In the genomic region with DNA sequence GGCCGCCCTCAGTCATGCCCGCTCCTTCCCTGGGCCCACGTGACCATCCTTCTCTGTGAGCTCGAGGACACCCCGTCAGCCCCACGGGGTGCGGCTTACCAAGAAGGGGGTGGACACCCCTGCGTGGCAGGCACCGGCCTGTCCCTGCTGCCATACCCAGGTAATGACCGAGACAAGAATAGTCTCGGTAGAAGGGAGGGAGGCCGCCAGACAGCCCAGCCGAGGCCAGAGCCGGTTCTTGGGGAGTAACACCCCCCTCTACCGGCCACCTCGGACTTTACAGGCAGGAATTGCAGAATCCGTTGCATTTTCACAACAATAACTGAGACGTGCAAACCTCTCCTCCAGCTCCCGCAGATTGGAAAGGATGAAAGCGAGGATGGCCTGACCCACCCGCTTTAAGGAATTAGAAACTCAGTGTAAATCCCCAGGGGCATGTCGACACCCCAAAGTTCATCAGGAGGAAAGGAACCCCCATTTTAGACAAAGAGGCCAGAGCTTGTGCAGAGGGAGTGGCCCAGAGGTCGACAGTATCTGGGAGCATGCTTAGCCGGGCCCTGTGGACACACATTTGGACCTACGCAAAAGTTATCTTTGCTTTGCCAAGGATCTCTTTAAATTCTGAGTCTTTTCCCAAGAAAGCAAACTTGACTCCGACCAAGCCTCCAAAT, we compare ENCODE assay signal across 8 cellular contexts.
DNase-seq lines count a peak whose midpoint lies in the region; ATAC-seq and TF ChIP-seq lines count a peak whose summit lies in the region.

No MANE protein-coding gene starts in this region.

- H3K9me3 ChIP-seq in adrenal gland (replicated peaks in 1 of 3): no peaks in the 10 kb centered on the region

- H3K4me1 ChIP-seq in adrenal gland (replicated peaks in 1 of 2): no peaks in the 10 kb centered on the region

- H3K4me3 ChIP-seq in HFF-Myc (replicated peaks; ENCODE audit: low read depth, low read length) (no peak overlapping the region), adrenal gland (no peak overlapping the region)

- no peaks in the 10 kb centered on the region for H3K36me3 ChIP-seq in adrenal gland (replicated peaks in 1 of 2)

- intact Hi-C loops in adrenal gland (cut with DNase I): loop anchor here (5.0 to 10.0 kb wide), 3 partner anchors 123 to 328 kb away; partner anchors contain the start of gene INHBB (in 1 of the 2)

- WGBS in adrenal gland, 4 donors: 37 to 60% (median 40%) methylated on average over 7 to 26 of the region's 26 CpGs

- DNase-seq in CD1c-positive myeloid dendritic cell (ENCODE audit: extremely low spot score) (peak; percentile 47), HFF-Myc (ENCODE audit: extremely low read depth, low read depth) (no peak), RPMI8226 (peak; percentile 71), adrenal gland (peak; percentile 40 to 81 (median 71)), hepatic stellate cell (ENCODE audit: low spot score) (peak; percentile 88), DMS 273 (lab: John Stamatoyannopoulos, UW; ENCODE audit: unreplicated experiment) (no peak)
- DNase-seq in stimulated activated CD4-positive, alpha-beta T cell treated with anti-CD3 and anti-CD28 coated beads, Interleukin-12 subunit alpha, Interleukin-12 subunit beta, amount 100 ng/mL, for 48 hours (ENCODE audit: low read depth in 2 of 3, low spot score in 1 of 3): peak; percentile 22 to 54 (median 30)

- TF ChIP-seq CTCF in HFF-Myc (IDR thresholded peaks at IDR 0.05; ENCODE audit: low read depth, low read length, missing control alignments): peak; percentile 69
- TF ChIP-seq CTCF in adrenal gland (IDR thresholded peaks at IDR 0.05): peak; percentile 64 to 86 (median 73)

- peaks cover 3% of the 10 kb centered on the region for H3K27me3 ChIP-seq in adrenal gland

- TF ChIP-seq POLR2A in adrenal gland (IDR thresholded peaks at IDR 0.05): no peak

- H3K27ac ChIP-seq in adrenal gland: no peak overlapping the region

- ATAC-seq in GM21737 (IDR thresholded peaks at IDR 0.05; ENCODE audit: unreplicated experiment): no peak

Comparison
In these comparisons a context has a peak if more than half of its experiments do, and no peak if none do; other contexts are left out.
1. DNase-seq: peak in CD1c-positive myeloid dendritic cell (single experiment), RPMI8226 (single experiment), adrenal gland (7 of 7), hepatic stellate cell (single experiment) and stimulated activated CD4-positive, alpha-beta T cell treated with anti-CD3 and anti-CD28 coated beads, Interleukin-12 subunit alpha, Interleukin-12 subunit beta, amount 100 ng/mL, for 48 hours (3 of 3); none in HFF-Myc (single experiment) and DMS 273 (single experiment).